21 cellular contexts compared by ENCODE assay signal in genomic region chr9:133278161-133279131, GRCh38. TPM values are rescaled to one million over a fixed set of nuclear protein-coding genes. Genes with fewer than 3 reads are reported as not detected.
DNase-seq lines count a peak whose midpoint lies in the region; ATAC-seq, FAIRE-seq and TF ChIP-seq lines count a peak whose summit lies in the region.
"Had no signal": no experiment of that assay in that cellular context is flagged by ENCODE, and none has a peak within 500 bp of the region (broad histone marks: within the 10 kb centered on the region; RNA-seq: fewer than 3 reads in every experiment).

No MANE protein-coding gene starts in this region.

- ATAC-seq in K562 = no peak
- no peak for ATAC-seq in activated T-cell treated with anti-CD3 and anti-CD28 coated beads, Interleukin-2, amount 50 U/mL, for 72 hours (replicated peaks in 1 of 2)
- no peak for ATAC-seq in left lung

- H2AFZ ChIP-seq in mammary epithelial cell (ENCODE audit: low read depth, low read length) = no peak overlapping the region
- H2AFZ ChIP-seq in K562 (ENCODE audit: low read depth, low read length) = peak overlapping the region; percentile 62; the same call in 1 of the 2 replicates
- H2AFZ ChIP-seq in osteoblast (ENCODE audit: low read length) = no peak overlapping the region

- 85% methylated on average over 12 of the region's 12 CpGs for WGBS in mammary epithelial cell (ENCODE audit: low coverage, missing lambda C conversion rate)
- 66% methylated on average over 11 of the region's 12 CpGs for WGBS in K562 (ENCODE audit: insufficient coverage, low coverage, missing lambda C conversion rate)

- H3K79me2 ChIP-seq in mammary epithelial cell (ENCODE audit: insufficient read depth, low read length) (no peaks in the 10 kb centered on the region), K562 (ENCODE audit: control insufficient read depth, insufficient read depth, low read length) (peaks cover 27% of the 10 kb centered on the region), osteoblast (ENCODE audit: insufficient read depth, low read length) (no peaks in the 10 kb centered on the region)

- DNase-seq in mammary epithelial cell (peak; percentile 12), breast epithelium (ENCODE audit: low spot score in 2 of 2) (no peak), K562 (ENCODE audit: extremely low read depth in 1 of 4, low spot score in 3 of 4) (peak in 1 of 4 experiments; percentile 43), osteoblast (ENCODE audit: insufficient read length, low spot score, missing footprints) (peak; percentile 37), left lung (no peak)
- DNase-seq in activated T-cell treated with anti-CD3 and anti-CD28 coated beads, Interleukin-2, amount 50 U/mL, for 72 hours = no peak
- no peak for DNase-seq in effector memory CD4-positive, alpha-beta T cell
- no peak for DNase-seq in activated T-helper 2 cell treated with anti-CD3 and anti-CD28 coated beads, Interferon-gamma antibody, Interleukin-2, Interleukin-4, amounts not matched to agents 10 μg/mL and 5 μg/mL and 100 μg/mL, durations not matched to agents 14 hours and 24 hours and 36 hours (ENCODE audit: low spot score)
- DNase-seq: GF-D8, HFFc6, IMR-90, NCI-H1417, NCI-H187 treated with DMSO at 0.1 percent for 48 hours, NCI-H526 treated with DMSO at 0.1 percent for 48 hours, Right ventricle myocardium superior had no signal

- intact Hi-C loops in mammary epithelial cell (cut with micrococcal nuclease) = no loop called here
- intact Hi-C loops in breast epithelium (cut with DNase I; ENCODE audit: low total_unique reads) = no loop called here
- intact Hi-C loops in K562 (cut with micrococcal nuclease) = loop anchor here (10.0 kb wide), 1 partner anchor 46 kb away; no protein-coding TSS in a partner anchor
- intact Hi-C loops in left lung (cut with DNase I) = no loop called here
- intact Hi-C loops in activated T-helper 2 cell treated with anti-CD3 and anti-CD28 coated beads, Interferon-gamma antibody, Interleukin-2, Interleukin-4, amounts not matched to agents 10 μg/mL and 5 μg/mL and 100 μg/mL, durations not matched to agents 14 hours and 24 hours and 36 hours (cut with micrococcal nuclease) = no loop called here

- peaks cover 35% of the 10 kb centered on the region for H3K27me3 Mint-ChIP-seq in activated T-cell treated with anti-CD3 and anti-CD28 coated beads, Interleukin-2, amount 50 U/mL, for 72 hours (ENCODE audit: low read depth)
- H3K27me3 Mint-ChIP-seq in activated T-helper 2 cell treated with anti-CD3 and anti-CD28 coated beads, Interferon-gamma antibody, Interleukin-2, Interleukin-4, amounts not matched to agents 10 μg/mL and 5 μg/mL and 100 μg/mL, durations not matched to agents 14 hours and 24 hours and 36 hours (ENCODE audit: low read depth) = peaks cover 26% of the 10 kb centered on the region

- no peak overlapping the region for H3K4me2 ChIP-seq in mammary epithelial cell (ENCODE audit: insufficient read depth, low read depth, low read length)
- H3K4me2 ChIP-seq in K562 (ENCODE audit: insufficient read depth, low read length) = peak overlapping the region; percentile 67
- H3K4me2 ChIP-seq in osteoblast (ENCODE audit: insufficient read depth, low read length) = no peak overlapping the region
- H3K4me2 ChIP-seq: BLaER1 had no signal

- BruUV-seq in mammary epithelial cell (replicated peaks; lab: Mats Ljungman, UMichigan) (no TSS peak), K562 (replicated peaks; lab: Mats Ljungman, UMichigan) (TSS peak; percentile 20)

- peaks cover 0 to 4% of the 10 kb centered on the region in 2 donors for H3K36me3 Mint-ChIP-seq in activated T-cell treated with anti-CD3 and anti-CD28 coated beads, Interleukin-2, amount 50 U/mL, for 72 hours (ENCODE audit: insufficient read depth in 2 of 2)
- H3K36me3 Mint-ChIP-seq in activated T-helper 2 cell treated with anti-CD3 and anti-CD28 coated beads, Interferon-gamma antibody, Interleukin-2, Interleukin-4, amounts not matched to agents 10 μg/mL and 5 μg/mL and 100 μg/mL, durations not matched to agents 14 hours and 24 hours and 36 hours (ENCODE audit: low read depth) = no peaks in the 10 kb centered on the region

- H3K36me3 ChIP-seq in mammary epithelial cell (ENCODE audit: insufficient read depth, low read length) = no peaks in the 10 kb centered on the region
- H3K36me3 ChIP-seq in breast epithelium = no peaks in the 10 kb centered on the region
- no peaks in the 10 kb centered on the region for H3K36me3 ChIP-seq in K562 (ENCODE audit: control insufficient read depth, insufficient read depth, low read length)
- H3K36me3 ChIP-seq in osteoblast (ENCODE audit: insufficient read depth, low read length) = no peaks in the 10 kb centered on the region
- H3K36me3 ChIP-seq in effector memory CD4-positive, alpha-beta T cell (ENCODE audit: control insufficient read depth, insufficient read depth, low read length) = no peaks in the 10 kb centered on the region
- H3K36me3 ChIP-seq in left lung = no peaks in the 10 kb centered on the region
- H3K36me3 ChIP-seq: BLaER1 had no signal

- no peak for FAIRE-seq in K562 (lab: Jason Lieb, UNC)
- FAIRE-seq: A204.1, GM12892, H54, RCC 7860 had no signal

- H3K9ac ChIP-seq in mammary epithelial cell (ENCODE audit: insufficient read depth, low read length) (no peak overlapping the region), K562 (ENCODE audit: insufficient read depth in 1 of 2, low read depth in 2 of 2, low read length in 2 of 2) (peak overlapping the region; percentile 61 to 64; a peak in 3 of 4 replicates)
- H3K9ac ChIP-seq: BLaER1 had no signal

- no peak for TF ChIP-seq RAD21 in K562 (CRISPR knock-in tag; conservative IDR thresholded peaks at IDR 0.05 in 1 of 2, IDR thresholded peaks at IDR 0.05 in 1 of 2)

- H3K4me1 ChIP-seq in mammary epithelial cell (ENCODE audit: insufficient read depth, low read length) (peaks cover 6% of the 10 kb centered on the region), breast epithelium (no peaks in the 10 kb centered on the region), K562 (replicated peaks in 1 of 2; ENCODE audit: control insufficient read depth in 2 of 2, insufficient read depth in 2 of 2, low read length in 2 of 2) (peaks cover 41 to 49% of the 10 kb centered on the region in 2 experiments), osteoblast (ENCODE audit: insufficient read depth, low read length) (no peaks in the 10 kb centered on the region), left lung (peaks cover 0 to 13% of the 10 kb centered on the region in 2 donors)
- peaks cover 6% of the 10 kb centered on the region for H3K4me1 ChIP-seq in effector memory CD4-positive, alpha-beta T cell (ENCODE audit: control insufficient read depth, insufficient read depth, low read length, poor library complexity, severe bottlenecking)
- H3K4me1 ChIP-seq: BLaER1 had no signal

- H3K4me1 Mint-ChIP-seq in activated T-cell treated with anti-CD3 and anti-CD28 coated beads, Interleukin-2, amount 50 U/mL, for 72 hours (ENCODE audit: low read depth) = no peaks in the 10 kb centered on the region
- H3K4me1 Mint-ChIP-seq in activated T-helper 2 cell treated with anti-CD3 and anti-CD28 coated beads, Interferon-gamma antibody, Interleukin-2, Interleukin-4, amounts not matched to agents 10 μg/mL and 5 μg/mL and 100 μg/mL, durations not matched to agents 14 hours and 24 hours and 36 hours (ENCODE audit: low read depth) = no peaks in the 10 kb centered on the region

- no peak overlapping the region for H3K27ac Mint-ChIP-seq in activated T-cell treated with anti-CD3 and anti-CD28 coated beads, Interleukin-2, amount 50 U/mL, for 72 hours
- H3K27ac Mint-ChIP-seq in activated T-helper 2 cell treated with anti-CD3 and anti-CD28 coated beads, Interferon-gamma antibody, Interleukin-2, Interleukin-4, amounts not matched to agents 10 μg/mL and 5 μg/mL and 100 μg/mL, durations not matched to agents 14 hours and 24 hours and 36 hours = no peak overlapping the region
- H3K27ac Mint-ChIP-seq: HFFc6 had no signal

- in situ Hi-C loops in mammary epithelial cell (cut with MboI; ENCODE audit: low sequenced_read_pairs in 2 of 2) = no loop called here
- in situ Hi-C loops in K562 (cut with MboI) = no loop called here

- H3K9me3 Mint-ChIP-seq in activated T-cell treated with anti-CD3 and anti-CD28 coated beads, Interleukin-2, amount 50 U/mL, for 72 hours = peaks cover 0 to 2% of the 10 kb centered on the region in 2 donors
- no peaks in the 10 kb centered on the region for H3K9me3 Mint-ChIP-seq in activated T-helper 2 cell treated with anti-CD3 and anti-CD28 coated beads, Interferon-gamma antibody, Interleukin-2, Interleukin-4, amounts not matched to agents 10 μg/mL and 5 μg/mL and 100 μg/mL, durations not matched to agents 14 hours and 24 hours and 36 hours
- H3K9me3 Mint-ChIP-seq: HFFc6 had no signal

- POLR2A ChIA-PET in K562 (lab: Yijun Ruan, JAX) = interaction anchor here (0.6 to 1.0 kb wide), 2 partner anchors 56 to 64 kb away, joined by 3 read pairs; no protein-coding TSS in a partner anchor

- CTCF ChIA-PET in mammary epithelial cell (lab: Charles Lee; ENCODE audit: low non-redundant PET) = no interaction called here
- CTCF ChIA-PET in K562 (lab: Yijun Ruan, JAX; ENCODE audit: low intra/inter-chr PET ratio) = no interaction called here

- no peaks in the 10 kb centered on the region for H3K9me3 ChIP-seq in mammary epithelial cell (replicated peaks; ENCODE audit: insufficient read depth, low read length)
- H3K9me3 ChIP-seq in breast epithelium = peaks cover 2 to 12% of the 10 kb centered on the region in 2 donors
- H3K9me3 ChIP-seq in K562 (replicated peaks; ENCODE audit: control insufficient read depth, insufficient read depth, low read depth, low read length) = peaks cover 7% of the 10 kb centered on the region; the same call in 1 of the 2 replicates
- H3K9me3 ChIP-seq in osteoblast (ENCODE audit: low read depth, low read length) = no peaks in the 10 kb centered on the region
- no peaks in the 10 kb centered on the region for H3K9me3 ChIP-seq in effector memory CD4-positive, alpha-beta T cell (ENCODE audit: control insufficient read depth, low read length)
- H3K9me3 ChIP-seq in left lung = peaks cover 0 to 5% of the 10 kb centered on the region in 2 donors

- H3K4me3 Mint-ChIP-seq in activated T-cell treated with anti-CD3 and anti-CD28 coated beads, Interleukin-2, amount 50 U/mL, for 72 hours = no peak overlapping the region
- no peak overlapping the region for H3K4me3 Mint-ChIP-seq in activated T-helper 2 cell treated with anti-CD3 and anti-CD28 coated beads, Interferon-gamma antibody, Interleukin-2, Interleukin-4, amounts not matched to agents 10 μg/mL and 5 μg/mL and 100 μg/mL, durations not matched to agents 14 hours and 24 hours and 36 hours (ENCODE audit: low read depth)
- H3K4me3 Mint-ChIP-seq: HFFc6 had no signal

- TF ChIP-seq POLR2A in breast epithelium (IDR thresholded peaks at IDR 0.05) (no peak), K562 (conservative IDR thresholded peaks at IDR 0.05) (peak; percentile 53; the same call in 1 of the 2 replicates)

- H3K9me1 ChIP-seq in K562 (ENCODE audit: control insufficient read depth, insufficient read depth, low read length) = no peaks in the 10 kb centered on the region

- no peak overlapping the region for H3K4me3 ChIP-seq in mammary epithelial cell (replicated peaks in 1 of 3; ENCODE audit: insufficient read depth in 1 of 3, low read depth in 2 of 3, low read length in 3 of 3)
- H3K4me3 ChIP-seq in breast epithelium = no peak overlapping the region
- H3K4me3 ChIP-seq in K562 = peak overlapping the region; percentile 22; the same call in 1 of the 2 replicates
- no peak overlapping the region for H3K4me3 ChIP-seq in osteoblast (ENCODE audit: insufficient read depth, low read length)
- H3K4me3 ChIP-seq in effector memory CD4-positive, alpha-beta T cell (ENCODE audit: insufficient read depth, low read depth, low read length, poor library complexity, severe bottlenecking) = no peak overlapping the region
- H3K4me3 ChIP-seq in left lung = no peak overlapping the region
- H3K4me3 ChIP-seq: BLaER1 had no signal

- H3K27ac ChIP-seq in mammary epithelial cell (ENCODE audit: insufficient read depth, low read depth, low read length) = no peak overlapping the region
- H3K27ac ChIP-seq in breast epithelium = no peak overlapping the region
- H3K27ac ChIP-seq in K562 (ENCODE audit: extremely low read depth, low read depth, low read length) = peak overlapping the region; percentile 72
- H3K27ac ChIP-seq in osteoblast (ENCODE audit: low read depth, low read length) = no peak overlapping the region
- no peak overlapping the region for H3K27ac ChIP-seq in effector memory CD4-positive, alpha-beta T cell (ENCODE audit: insufficient read depth, low read length, poor library complexity, severe bottlenecking)
- no peak overlapping the region for H3K27ac ChIP-seq in left lung
- H3K27ac ChIP-seq: BLaER1 had no signal

- H4K20me1 ChIP-seq in mammary epithelial cell (ENCODE audit: insufficient read depth, low read length) = no peaks in the 10 kb centered on the region
- no peaks in the 10 kb centered on the region for H4K20me1 ChIP-seq in K562 (replicated peaks; ENCODE audit: control insufficient read depth, insufficient read depth, low read length)
- no peaks in the 10 kb centered on the region for H4K20me1 ChIP-seq in osteoblast (ENCODE audit: insufficient read depth, low read length)
- H4K20me1 ChIP-seq: BLaER1 had no signal

- dilution Hi-C loops in mammary epithelial cell (cut with HindIII; ENCODE audit: low sequenced_read_pairs) = loop anchor here (5.0 to 10.0 kb wide), 2 partner anchors 74 to 96 kb away; partner anchors contain the start of gene OBP2B

- TF ChIP-seq EP300 in K562 (IDR thresholded peaks at IDR 0.05; ENCODE audit: low read length) = no peak

- TF ChIP-seq CTCF in mammary epithelial cell (conservative IDR thresholded peaks at IDR 0.05 in 1 of 2, IDR thresholded peaks at IDR 0.05 in 1 of 2; ENCODE audit: extremely low read depth in 1 of 2, insufficient read depth in 1 of 2, low read depth in 1 of 2, low read length in 2 of 2) (no peak), breast epithelium (IDR thresholded peaks at IDR 0.05) (no peak), K562 (IDR thresholded peaks at IDR 0.05 in 2 of 3, conservative IDR thresholded peaks at IDR 0.05 in 1 of 3; ENCODE audit: insufficient read depth in 2 of 3, low read depth in 1 of 3, low read length in 3 of 3) (no peak), osteoblast (IDR thresholded peaks at IDR 0.05; ENCODE audit: extremely low read depth, low read depth, low read length) (no peak), left lung (IDR thresholded peaks at IDR 0.05) (no peak)

- H3K27me3 ChIP-seq in mammary epithelial cell (ENCODE audit: insufficient read depth, low read length) (peaks cover 27% of the 10 kb centered on the region), breast epithelium (peaks cover 3 to 42% of the 10 kb centered on the region in 2 donors), K562 (ENCODE audit: control insufficient read depth in 2 of 2, insufficient read depth in 2 of 2, low read length in 2 of 2) (no peaks in the 10 kb centered on the region), osteoblast (ENCODE audit: insufficient read depth, low read length) (peaks cover 51% of the 10 kb centered on the region), left lung (peaks cover 14 to 45% of the 10 kb centered on the region in 2 donors)
- peaks cover 12% of the 10 kb centered on the region for H3K27me3 ChIP-seq in effector memory CD4-positive, alpha-beta T cell (replicated peaks; ENCODE audit: control insufficient read depth, insufficient read depth, low read length, poor library complexity, severe bottlenecking)

RNA-seq across cellular contexts. Expression of gene ABO, which starts 3.4 kb away (rescaled TPM):
- not detected for total RNA-seq in mammary epithelial cell
- polyA plus RNA-seq in mammary epithelial cell = 0.01 TPM
- not detected for polyA minus RNA-seq in mammary epithelial cell
- total RNA-seq in breast epithelium = 1 to 10 TPM; 1.1 to 3.9 (median 2.8) TPM
- total RNA-seq in K562 (2011; cell fraction: chromatin; rRNA removed; ENCODE audit: low replicate concordance) = 38.9 and 65.2 TPM in 2 replicates
- total RNA-seq in K562 (2011; cell fraction: nucleolus; rRNA removed) = 20.8 and 22.5 TPM in 2 replicates
- 48.2 and 94.6 TPM in 2 replicates for total RNA-seq in K562 (2011; cell fraction: nucleoplasm; rRNA removed)
- 5.0 and 6.1 TPM in 2 replicates for total RNA-seq in K562 (2014; rRNA removed)
- total RNA-seq in K562 (2014; rRNA removed; fragmentation: Illumina TruSeq; extraction: Trizol) = 5.6 and 6.5 TPM in 2 replicates
- 5.8 and 6.5 TPM in 2 replicates for total RNA-seq in K562 (2015; rRNA removed; fragmentation: Illumina TruSeq; extraction: Trizol)
- total RNA-seq in K562 (2021) = 11.9 and 15.3 TPM in 2 replicates
- polyA plus RNA-seq in K562 (2011; rRNA removed) = 9.9 and 18.7 TPM in 2 replicates
- polyA plus RNA-seq in K562 (2011; cell fraction: cytosol; rRNA removed) = 10.0 and 10.8 TPM in 2 replicates
- 54.0 and 57.5 TPM in 2 replicates for polyA plus RNA-seq in K562 (2011; cell fraction: nucleus; rRNA removed)
- 14.4 and 28.3 TPM in 2 replicates for polyA plus RNA-seq in K562 (2012)
- polyA plus RNA-seq in K562 (2014; fragmentation: Illumina TruSeq; extraction: Trizol) = 16.0 and 18.5 TPM in 2 replicates
- 10 to 100 TPM; 16.9 to 21.9 TPM for polyA plus RNA-seq in K562 (2014; fragmentation: Nextera tagmentation; extraction: Ambion mirVana)
- polyA plus RNA-seq in K562 (2014; rRNA removed) = 13.3 and 16.6 TPM in 2 replicates
- 6.4 and 6.8 TPM in 2 replicates for polyA minus RNA-seq in K562 (2011; rRNA and poly(A)+ RNA removed)
- 7.1 and 10.8 TPM in 2 replicates for polyA minus RNA-seq in K562 (2011; cell fraction: cytosol; rRNA and poly(A)+ RNA removed)
- 6.6 and 11.7 TPM in 2 replicates for polyA minus RNA-seq in K562 (2011; cell fraction: nucleus; rRNA and poly(A)+ RNA removed)
- not detected in 2 replicates for total RNA-seq in osteoblast
- not detected for total RNA-seq in activated T-cell treated with anti-CD3 and anti-CD28 coated beads, Interleukin-2, amount 50 U/mL, for 72 hours
- total RNA-seq in left lung = 1 to 10 TPM; 5.7 to 7.9 TPM
- total RNA-seq in activated T-helper 2 cell treated with anti-CD3 and anti-CD28 coated beads, Interferon-gamma antibody, Interleukin-2, Interleukin-4, amounts not matched to agents 10 μg/mL and 5 μg/mL and 100 μg/mL, durations not matched to agents 14 hours and 24 hours and 36 hours = 0.14 and 0.30 TPM in 2 replicates
- total RNA-seq: Daoy, HFFc6, IMR-90 had no signal
- polyA plus RNA-seq: IMR-90 had no signal

RNA-seq across cellular contexts. Expression of gene SURF6, which starts 57.5 kb away (rescaled TPM):
- 10 to 100 TPM in 1 of 2 donors, 1 to 10 TPM in 1; 6.8 to 27.2 TPM for total RNA-seq in mammary epithelial cell
- 14.7 TPM for polyA plus RNA-seq in mammary epithelial cell
- polyA minus RNA-seq in mammary epithelial cell = 8.3 TPM
- 10 to 100 TPM; 12.8 to 29.0 (median 23.3) TPM for total RNA-seq in breast epithelium
- 12.6 and 19.9 TPM in 2 replicates for total RNA-seq in K562 (2011; cell fraction: chromatin; rRNA removed; ENCODE audit: low replicate concordance)
- total RNA-seq in K562 (2011; cell fraction: nucleolus; rRNA removed) = 16.7 and 17.7 TPM in 2 replicates
- 13.4 and 15.6 TPM in 2 replicates for total RNA-seq in K562 (2011; cell fraction: nucleoplasm; rRNA removed)
- total RNA-seq in K562 (2014; rRNA removed) = 61.3 and 68.3 TPM in 2 replicates
- total RNA-seq in K562 (2014; rRNA removed; fragmentation: Illumina TruSeq; extraction: Trizol) = 10.5 and 12.2 TPM in 2 replicates
- 30.4 and 31.8 TPM in 2 replicates for total RNA-seq in K562 (2015; rRNA removed; fragmentation: Illumina TruSeq; extraction: Trizol)
- 45.3 and 50.6 TPM in 2 replicates for total RNA-seq in K562 (2021)
- polyA plus RNA-seq in K562 (2011; rRNA removed) = 12.3 and 14.3 TPM in 2 replicates
- polyA plus RNA-seq in K562 (2011; cell fraction: cytosol; rRNA removed) = 11.6 and 21.6 TPM in 2 replicates
- polyA plus RNA-seq in K562 (2011; cell fraction: nucleus; rRNA removed) = 17.7 and 31.0 TPM in 2 replicates
- 23.2 and 31.5 TPM in 2 replicates for polyA plus RNA-seq in K562 (2012)
- 14.7 and 26.5 TPM in 2 replicates for polyA plus RNA-seq in K562 (2014; fragmentation: Illumina TruSeq; extraction: Trizol)
- polyA plus RNA-seq in K562 (2014; fragmentation: Nextera tagmentation; extraction: Ambion mirVana) = 1 to 10 TPM; 1.4 to 1.8 TPM
- polyA plus RNA-seq in K562 (2014; rRNA removed) = 52.7 and 61.5 TPM in 2 replicates
- 5.3 TPM in 2 replicates for polyA minus RNA-seq in K562 (2011; rRNA and poly(A)+ RNA removed)
- 8.6 and 9.6 TPM in 2 replicates for polyA minus RNA-seq in K562 (2011; cell fraction: cytosol; rRNA and poly(A)+ RNA removed)
- 5.5 and 8.2 TPM in 2 replicates for polyA minus RNA-seq in K562 (2011; cell fraction: nucleus; rRNA and poly(A)+ RNA removed)
- 5.9 and 7.6 TPM in 2 replicates for total RNA-seq in osteoblast
- 10 to 100 TPM; 13.7 to 14.0 TPM for total RNA-seq in activated T-cell treated with anti-CD3 and anti-CD28 coated beads, Interleukin-2, amount 50 U/mL, for 72 hours
- total RNA-seq in left lung = 10 to 100 TPM; 10.9 to 16.7 TPM
- 23.0 and 24.4 TPM in 2 replicates for total RNA-seq in activated T-helper 2 cell treated with anti-CD3 and anti-CD28 coated beads, Interferon-gamma antibody, Interleukin-2, Interleukin-4, amounts not matched to agents 10 μg/mL and 5 μg/mL and 100 μg/mL, durations not matched to agents 14 hours and 24 hours and 36 hours

Comparison
In these comparisons a context has a peak if more than half of its experiments do, and no peak if none do; other contexts are left out.
1. DNase-seq: peak in mammary epithelial cell (single experiment) and osteoblast (single experiment); none in breast epithelium (0 of 2), activated T-cell treated with anti-CD3 and anti-CD28 coated beads, Interleukin-2, amount 50 U/mL, for 72 hours (0 of 2), effector memory CD4-positive, alpha-beta T cell (0 of 3), left lung (0 of 2) and activated T-helper 2 cell treated with anti-CD3 and anti-CD28 coated beads, Interferon-gamma antibody, Interleukin-2, Interleukin-4, amounts not matched to agents 10 μg/mL and 5 μg/mL and 100 μg/mL, durations not matched to agents 14 hours and 24 hours and 36 hours (single experiment).